ENCODE assay signal across 9 cellular contexts in the genomic region with DNA sequence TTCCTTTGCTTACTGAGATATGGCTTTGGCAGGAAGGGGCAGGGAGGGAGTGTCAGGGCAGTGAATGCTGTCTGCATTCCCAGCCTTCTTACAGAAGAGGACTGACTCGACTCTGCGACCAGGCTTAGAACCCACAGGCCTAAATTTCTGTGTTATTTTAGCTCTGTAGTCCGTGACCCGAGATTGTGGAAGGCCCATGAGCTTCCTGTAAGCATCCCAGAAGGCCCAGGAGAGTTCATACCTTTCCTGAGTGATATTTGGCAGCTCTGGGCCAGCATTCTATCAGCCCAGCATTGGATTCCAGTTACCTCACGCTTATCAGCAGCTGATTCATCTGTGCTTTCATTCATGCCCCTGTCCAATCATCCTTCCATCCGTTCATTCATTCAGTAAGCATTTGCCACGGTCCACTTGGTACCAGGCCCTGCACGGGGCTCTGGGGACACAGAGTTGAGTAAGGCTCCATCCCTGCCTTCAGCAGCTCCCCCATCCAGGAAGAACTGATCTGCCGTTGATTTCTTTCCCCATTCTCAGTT. TPM values are rescaled to one million over a fixed set of nuclear protein-coding genes. Genes with fewer than 3 reads are reported as not detected.
A peak's percentile ranks its signal among the peaks of the same experiment; 100 is the strongest.
DNase-seq lines count a peak whose midpoint lies in the region; ATAC-seq, FAIRE-seq and TF ChIP-seq lines count a peak whose summit lies in the region.
"Had no signal": no experiment of that assay in that cellular context is flagged by ENCODE, and none has a peak within 500 bp of the region (broad histone marks: within the 10 kb centered on the region; RNA-seq: fewer than 3 reads in every experiment).

No MANE protein-coding gene starts in this region.

- H3K9ac ChIP-seq in keratinocyte (ENCODE audit: control insufficient read depth, extremely low read depth, insufficient read depth, low read length): no peak overlapping the region
- H3K9ac ChIP-seq in neural progenitor cell: no peak overlapping the region

- H3K9me1 ChIP-seq in keratinocyte (ENCODE audit: control insufficient read depth, extremely low read depth, insufficient read depth, low read length): peaks cover 2% of the 10 kb centered on the region

- POLR2A ChIA-PET in Caco-2 (lab: Charles Lee): no interaction called here

- H3K27me3 ChIP-seq in ascending aorta (no peaks in the 10 kb centered on the region), keratinocyte (ENCODE audit: control insufficient read depth, extremely low read depth, insufficient read depth, low read length) (no peaks in the 10 kb centered on the region), testis (no peaks in the 10 kb centered on the region), Caco-2 (replicated peaks; ENCODE audit: control insufficient read depth, insufficient read depth, low read length) (no peaks in the 10 kb centered on the region), neural progenitor cell (no peaks in the 10 kb centered on the region)

- H3K4me3 Mint-ChIP-seq in Caco-2 (ENCODE audit: unreplicated experiment) (no peak overlapping the region), neural progenitor cell (no peak overlapping the region)
- H3K4me3 Mint-ChIP-seq: endodermal cell had no signal

- H3K9me3 ChIP-seq in ascending aorta (no peaks in the 10 kb centered on the region), keratinocyte (ENCODE audit: control insufficient read depth, low read depth, low read length) (no peaks in the 10 kb centered on the region), testis (no peaks in the 10 kb centered on the region), Caco-2 (no peaks in the 10 kb centered on the region), neural progenitor cell (ENCODE audit: low read depth) (no peaks in the 10 kb centered on the region)

- H3K27ac Mint-ChIP-seq in Caco-2 (ENCODE audit: unreplicated experiment) (no peak overlapping the region), neural progenitor cell (no peak overlapping the region)
- H3K27ac Mint-ChIP-seq: endodermal cell had no signal

- CTCF ChIA-PET in Caco-2 (lab: Charles Lee): interaction anchor here (0.6 to 4.3 kb wide), 3 partner anchors 15 to 217 kb away, joined by 5 to 31 read pairs (median 11); no protein-coding TSS in a partner anchor

- H4K20me1 ChIP-seq in keratinocyte (ENCODE audit: control insufficient read depth, extremely low read depth, insufficient read depth, low read length) (no peaks in the 10 kb centered on the region), neural progenitor cell (ENCODE audit: low read depth) (no peaks in the 10 kb centered on the region)

- H3K9me3 Mint-ChIP-seq in Caco-2 (ENCODE audit: unreplicated experiment) (no peaks in the 10 kb centered on the region), neural progenitor cell (no peaks in the 10 kb centered on the region)
- H3K9me3 Mint-ChIP-seq: endodermal cell had no signal

- H3K27ac ChIP-seq in ascending aorta (peak overlapping the region; percentile 93 to 94), keratinocyte (ENCODE audit: control insufficient read depth, insufficient read depth, low read length) (peak overlapping the region; percentile 29), testis (peak overlapping the region; percentile 44 to 67), neural progenitor cell (no peak overlapping the region)

- intact Hi-C loops in ascending aorta (cut with DNase I): loop anchor here (1.0 to 5.0 kb wide), 2 partner anchors 130 to 159 kb away; partner anchors contain the start of gene DUSP1
- intact Hi-C loops in testis (cut with DNase I; ENCODE audit: low total_unique reads): loop anchor here (5.0 kb wide), 1 partner anchor 214 kb away; no protein-coding TSS in a partner anchor
- intact Hi-C loops in left colon (cut with DNase I, micrococcal nuclease): loop anchor here (5.0 kb wide), 1 partner anchor 219 kb away; no protein-coding TSS in a partner anchor
- intact Hi-C loops in Caco-2 (cut with micrococcal nuclease; ENCODE audit: unreplicated experiment): no loop called here

- no peaks in the 10 kb centered on the region for H3K4me1 Mint-ChIP-seq in Caco-2 (ENCODE audit: low read depth, unreplicated experiment)
- peaks cover 15% of the 10 kb centered on the region for H3K4me1 Mint-ChIP-seq in neural progenitor cell

- FAIRE-seq in keratinocyte (lab: Jason Lieb, UNC): peak; percentile 89

- TF ChIP-seq POLR2A in testis (IDR thresholded peaks at IDR 0.05): no peak

- no peak for TF ChIP-seq CTCF in ascending aorta (IDR thresholded peaks at IDR 0.05)
- no peak for TF ChIP-seq CTCF in keratinocyte (optimal IDR thresholded peaks at IDR 0.05 in 1 of 3, IDR thresholded peaks at IDR 0.05 in 1 of 3, conservative IDR thresholded peaks at IDR 0.05 in 1 of 3; ENCODE audit: extremely low read depth in 1 of 3, insufficient read depth in 2 of 3, low read length in 3 of 3)
- TF ChIP-seq CTCF in testis (IDR thresholded peaks at IDR 0.05): no peak
- no peak for TF ChIP-seq CTCF in Caco-2 (IDR thresholded peaks at IDR 0.05; ENCODE audit: insufficient read depth in 1 of 2, low read depth in 1 of 2, low read length in 1 of 2, severe bottlenecking in 1 of 2, unreplicated experiment in 1 of 2)
- no peak for TF ChIP-seq CTCF in neural progenitor cell (IDR thresholded peaks at IDR 0.05)

- dilution Hi-C loops in keratinocyte (cut with MboI; ENCODE audit: extremely low pct_ligation_motif_present, low sequenced_read_pairs): no loop called here

- peaks cover 18 to 22% of the 10 kb centered on the region in 2 donors for H3K4me1 ChIP-seq in ascending aorta
- H3K4me1 ChIP-seq in keratinocyte (ENCODE audit: control insufficient read depth, extremely low read depth, insufficient read depth, low read length): peaks cover 10% of the 10 kb centered on the region
- peaks cover 9% of the 10 kb centered on the region for H3K4me1 ChIP-seq in testis
- H3K4me1 ChIP-seq in Caco-2: no peaks in the 10 kb centered on the region
- no peaks in the 10 kb centered on the region for H3K4me1 ChIP-seq in neural progenitor cell

- no peaks in the 10 kb centered on the region for H3K27me3 Mint-ChIP-seq in Caco-2 (ENCODE audit: insufficient read depth, unreplicated experiment)
- peaks cover 4% of the 10 kb centered on the region for H3K27me3 Mint-ChIP-seq in neural progenitor cell (ENCODE audit: insufficient read depth, low read depth)

- H3K36me3 ChIP-seq in ascending aorta (peaks cover 35 to 54% of the 10 kb centered on the region in 2 donors), keratinocyte (ENCODE audit: control insufficient read depth in 2 of 2, extremely low read depth in 1 of 2, insufficient read depth in 2 of 2, low read length in 2 of 2) (peaks cover 10 to 13% of the 10 kb centered on the region in 2 experiments), testis (ENCODE audit: low read depth, missing control alignments) (no peaks in the 10 kb centered on the region), Caco-2 (ENCODE audit: control insufficient read depth, insufficient read depth, low read length) (peaks cover 3% of the 10 kb centered on the region; the same call in 1 of the 2 replicates), neural progenitor cell (no peaks in the 10 kb centered on the region)

- no peak overlapping the region for H2AFZ ChIP-seq in keratinocyte (ENCODE audit: control insufficient read depth, low read length)
- no peak overlapping the region for H2AFZ ChIP-seq in neural progenitor cell (replicated peaks)

- no peak for ATAC-seq in left colon
- no peak for ATAC-seq in HG02981 (IDR thresholded peaks at IDR 0.05; ENCODE audit: unreplicated experiment)

- peak overlapping the region in 1 of 2 donors; percentile 13 for H3K4me3 ChIP-seq in ascending aorta
- no peak overlapping the region for H3K4me3 ChIP-seq in keratinocyte (ENCODE audit: control insufficient read depth in 2 of 3, extremely low read depth in 1 of 3, insufficient read depth in 2 of 3, low read depth in 1 of 3, low read length in 3 of 3)
- no peak overlapping the region for H3K4me3 ChIP-seq in testis
- H3K4me3 ChIP-seq in Caco-2 (ENCODE audit: low read depth, low read length): no peak overlapping the region
- no peak overlapping the region for H3K4me3 ChIP-seq in neural progenitor cell

- H3K36me3 Mint-ChIP-seq in Caco-2 (ENCODE audit: insufficient read depth, unreplicated experiment) (peaks cover 50% of the 10 kb centered on the region), neural progenitor cell (peaks cover 8% of the 10 kb centered on the region)

- WGBS in testis, 2 donors: 50 to 55% methylated on average over 9 of the region's 9 CpGs

- H3F3A ChIP-seq in neural progenitor cell (ENCODE audit: low read depth): no peaks in the 10 kb centered on the region

- no peak overlapping the region for H3K4me2 ChIP-seq in keratinocyte (ENCODE audit: control insufficient read depth, extremely low read depth, insufficient read depth, low read depth, low read length)
- H3K4me2 ChIP-seq in neural progenitor cell: no peak overlapping the region

- BruUV-seq in Caco-2 (replicated peaks; lab: Mats Ljungman, UMichigan): no TSS peak

- DNase-seq in GOT3 (lab: John Stamatoyannopoulos, UW) (peak; percentile 63), ascending aorta (ENCODE audit: low spot score in 2 of 2) (peak; percentile 68 to 95), keratinocyte (ENCODE audit: low read depth, low spot score) (peak; percentile 40), testis (no peak), left colon (no peak), Caco-2 (no peak), neural progenitor cell (ENCODE audit: low spot score) (no peak)
- DNase-seq: endodermal cell had no signal

- H3K79me2 ChIP-seq in keratinocyte (ENCODE audit: control insufficient read depth, insufficient read depth, low read length) (no peaks in the 10 kb centered on the region), neural progenitor cell (ENCODE audit: low read depth) (no peaks in the 10 kb centered on the region)

RNA-seq across cellular contexts. Expression of gene RPL26L1, which starts 28.2 kb away (rescaled TPM):
- 0.75 TPM for total RNA-seq in ascending aorta
- 89.8 to 111 TPM (median 102 TPM) in 3 replicates for polyA plus RNA-seq in keratinocyte
- polyA plus RNA-seq in keratinocyte (2011; ENCODE audit: low read depth): 79.6 TPM
- 92.1 and 108 TPM in 2 replicates for polyA plus RNA-seq in keratinocyte (2011; cell fraction: cytosol; rRNA removed)
- polyA plus RNA-seq in keratinocyte (2011; cell fraction: nucleus; rRNA removed): 40.1 and 47.0 TPM in 2 replicates
- polyA plus RNA-seq in keratinocyte (2012; ENCODE audit: low replicate concordance): 71.7 and 90.1 TPM in 2 replicates
- 19.7 to 55.3 TPM (median 50.3 TPM) in 3 replicates for polyA minus RNA-seq in keratinocyte
- 13.2 TPM for polyA minus RNA-seq in keratinocyte (2011; cell fraction: cytosol; rRNA and poly(A)+ RNA removed)
- polyA minus RNA-seq in keratinocyte (2011; cell fraction: nucleus; rRNA and poly(A)+ RNA removed): 7.3 and 8.3 TPM in 2 replicates
- 10 to 100 TPM; 63.0 to 67.3 TPM for total RNA-seq in testis
- 164 TPM for polyA plus RNA-seq in testis (ENCODE audit: insufficient read depth, low read depth, low replicate concordance)
- total RNA-seq in left colon: 10 to 100 TPM; 19.1 to 25.4 TPM
- total RNA-seq in Caco-2 (2022): 42.1 and 43.8 TPM in 2 replicates
- 55.7 and 99.3 TPM in 2 replicates for total RNA-seq in neural progenitor cell (ENCODE audit: low replicate concordance)

RNA-seq across cellular contexts. Expression of gene ATP6V0E1, which starts 52.5 kb away (rescaled TPM):
- total RNA-seq in ascending aorta: 62.6 TPM
- polyA plus RNA-seq in keratinocyte: 269 to 609 TPM (median 533 TPM) in 3 replicates
- 132 TPM for polyA plus RNA-seq in keratinocyte (2011; ENCODE audit: low read depth)
- polyA plus RNA-seq in keratinocyte (2011; cell fraction: cytosol; rRNA removed): 497 and 993 TPM in 2 replicates
- 200 and 224 TPM in 2 replicates for polyA plus RNA-seq in keratinocyte (2011; cell fraction: nucleus; rRNA removed)
- 295 and 529 TPM in 2 replicates for polyA plus RNA-seq in keratinocyte (2012; ENCODE audit: low replicate concordance)
- 125 to 378 TPM (median 270 TPM) in 3 replicates for polyA minus RNA-seq in keratinocyte
- 153 TPM for polyA minus RNA-seq in keratinocyte (2011; cell fraction: cytosol; rRNA and poly(A)+ RNA removed)
- polyA minus RNA-seq in keratinocyte (2011; cell fraction: nucleus; rRNA and poly(A)+ RNA removed): 37.5 and 58.0 TPM in 2 replicates
- 100 to 1,000 TPM; 124 to 134 TPM for total RNA-seq in testis
- polyA plus RNA-seq in testis (ENCODE audit: insufficient read depth, low read depth, low replicate concordance): 170 TPM
- total RNA-seq in left colon: 100 to 1,000 TPM; 168 to 225 TPM
- total RNA-seq in Caco-2 (2022): 205 and 216 TPM in 2 replicates
- total RNA-seq in neural progenitor cell (ENCODE audit: low replicate concordance): 43.7 and 72.4 TPM in 2 replicates

Comparison
In these comparisons a context has a peak if more than half of its experiments do, and no peak if none do; other contexts are left out.
1. DNase-seq: peak in GOT3 (single experiment), ascending aorta (2 of 2) and keratinocyte (single experiment); none in testis (single experiment), left colon (0 of 2), Caco-2 (0 of 2) and neural progenitor cell (single experiment).
2. RNA of gene RPL26L1, which starts 28.2 kb away (total RNA-seq): 55.7 to 99.3 TPM in neural progenitor cell, 63.0 to 67.3 TPM in testis, 42.1 to 43.8 TPM in Caco-2 and 19.1 to 25.4 TPM in left colon; 0.75 TPM in ascending aorta (single experiment); every median in the first group is over 10 times any median in the second.